Comparison of ENCODE assay signal across 8 cellular contexts in the genomic region with DNA sequence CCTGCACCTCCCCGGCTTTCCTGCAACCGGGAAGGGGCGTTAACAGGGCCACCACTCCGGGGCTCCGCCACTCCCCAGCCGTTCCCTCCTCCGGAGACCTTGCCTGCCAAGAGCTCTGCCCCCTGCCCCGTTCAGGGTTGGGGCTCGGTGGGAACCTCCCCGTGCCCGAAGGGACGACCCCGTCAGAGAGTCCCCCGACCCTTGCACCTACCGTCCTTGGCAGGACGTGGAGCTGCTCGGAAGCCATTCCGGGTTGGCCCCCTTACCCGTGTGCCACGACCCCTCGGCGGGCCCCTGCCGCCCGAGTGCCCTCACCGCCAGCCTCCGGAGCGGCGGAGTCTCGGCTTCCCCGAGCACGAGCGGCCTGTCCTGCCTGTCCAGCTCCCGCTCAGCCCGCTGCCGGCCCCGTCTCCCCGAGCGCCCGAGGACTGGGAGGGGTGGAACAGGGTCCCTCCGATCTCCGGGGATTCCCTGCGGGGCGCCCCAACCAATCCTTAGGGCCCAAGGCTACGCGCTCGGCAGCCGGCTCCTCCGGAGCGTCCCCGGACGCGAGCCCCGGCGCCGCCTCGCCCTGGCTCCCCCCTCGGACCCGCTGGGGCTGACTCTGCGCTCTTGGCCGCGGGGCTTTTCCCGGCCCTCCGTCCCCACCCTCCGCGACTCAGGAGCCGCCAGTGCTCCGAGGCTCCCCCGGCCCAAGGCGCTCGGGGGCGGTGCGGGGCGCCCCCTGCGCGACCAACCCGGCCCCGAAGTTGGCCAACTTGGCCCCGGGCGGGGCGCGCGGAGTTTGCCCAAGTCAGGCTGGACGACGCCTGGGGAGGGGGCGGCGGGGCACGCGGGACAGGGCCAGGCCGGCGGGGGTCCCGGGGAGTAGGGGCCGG. TPM values are rescaled to one million over a fixed set of nuclear protein-coding genes. Genes with fewer than 3 reads are reported as not detected.
DNase-seq lines count a peak whose midpoint lies in the region; ATAC-seq and TF ChIP-seq lines count a peak whose summit lies in the region.
"Had no signal": no experiment of that assay in that cellular context is flagged by ENCODE, and none has a peak within 500 bp of the region (broad histone marks: within the 10 kb centered on the region; RNA-seq: fewer than 3 reads in every experiment).

No MANE protein-coding gene starts in this region.

- no peak for TF ChIP-seq EP300 in suprapubic skin (IDR thresholded peaks at IDR 0.05)

- no peaks in the 10 kb centered on the region for H3K36me3 Mint-ChIP-seq in activated naive CD4-positive, alpha-beta T cell treated with anti-CD3 and anti-CD28 coated beads, Interleukin-2, amount 10 ng/mL, durations not matched to agents 7 days and 5 days
- H3K36me3 Mint-ChIP-seq in immature natural killer cell = no peaks in the 10 kb centered on the region

- no peak; the same call in 1 of the 2 replicates for TF ChIP-seq CTCF in HEK293 (tag by site-specific recombination; IDR thresholded peaks at IDR 0.05)
- TF ChIP-seq CTCF in choroid plexus epithelial cell (conservative IDR thresholded peaks at IDR 0.05; ENCODE audit: low read depth, low read length) = no peak
- TF ChIP-seq CTCF in left lung (IDR thresholded peaks at IDR 0.05) = no peak
- no peak for TF ChIP-seq CTCF in suprapubic skin (IDR thresholded peaks at IDR 0.05)

- no peak for TF ChIP-seq POLR2A in suprapubic skin (IDR thresholded peaks at IDR 0.05)

- CTCF ChIA-PET in HEK293 (lab: Yijun Ruan, JAX) = interaction anchor here (0.6 to 1.6 kb wide), 5 partner anchors 12 to 275 kb away, joined by 3 to 6 read pairs (median 3); no protein-coding TSS in a partner anchor
- CTCF ChIA-PET in activated naive CD4-positive, alpha-beta T cell treated with anti-CD3 and anti-CD28 coated beads, Interleukin-2, amount 10 ng/mL, durations not matched to agents 7 days and 5 days (lab: Charles Lee) = no interaction called here

- peak; percentile 26 for ATAC-seq in left lung
- ATAC-seq in HG03135 (IDR thresholded peaks at IDR 0.05; ENCODE audit: unreplicated experiment) = no peak

- H3K4me1 ChIP-seq in HEK293 (ENCODE audit: control insufficient read depth, insufficient read depth, low read length) (no peaks in the 10 kb centered on the region; the same call in 1 of the 2 replicates), left lung (peaks cover 0 to 26% of the 10 kb centered on the region in 2 donors), suprapubic skin (peaks cover 38% of the 10 kb centered on the region)

- H3K9me3 ChIP-seq in HEK293 (ENCODE audit: control insufficient read depth, insufficient read depth, low read depth, low read length) (no peaks in the 10 kb centered on the region), left lung (no peaks in the 10 kb centered on the region), suprapubic skin (no peaks in the 10 kb centered on the region)

- H3K4me3 ChIP-seq in HEK293 (ENCODE audit: low read depth, low read length) (peak overlapping the region; percentile 41), choroid plexus epithelial cell (ENCODE audit: low read depth, low read length) (peak overlapping the region; percentile 81), left lung (peak overlapping the region; percentile 39 to 58), suprapubic skin (peak overlapping the region; percentile 74)

- POLR2A ChIA-PET in HEK293 (lab: Yijun Ruan, JAX) = interaction anchor here (0.5 kb wide), 1 partner anchor 627 kb away, joined by 5 read pairs; no protein-coding TSS in a partner anchor

- under 1% methylated on average over 22 of the region's 92 CpGs for WGBS in suprapubic skin

- peaks cover 8 to 100% of the 10 kb centered on the region in 2 donors for H3K27me3 ChIP-seq in left lung
- peaks cover 57% of the 10 kb centered on the region for H3K27me3 ChIP-seq in suprapubic skin

- H3K9me3 Mint-ChIP-seq in activated naive CD4-positive, alpha-beta T cell treated with anti-CD3 and anti-CD28 coated beads, Interleukin-2, amount 10 ng/mL, durations not matched to agents 7 days and 5 days = no peaks in the 10 kb centered on the region
- peaks cover 0 to 4% (median 0%) of the 10 kb centered on the region in 6 donors for H3K9me3 Mint-ChIP-seq in immature natural killer cell

- H3K36me3 ChIP-seq in HEK293 (ENCODE audit: control insufficient read depth in 2 of 2, insufficient read depth in 1 of 2, low read length in 2 of 2) (no peaks in the 10 kb centered on the region), left lung (no peaks in the 10 kb centered on the region), suprapubic skin (no peaks in the 10 kb centered on the region)

- H3K4me3 Mint-ChIP-seq in activated naive CD4-positive, alpha-beta T cell treated with anti-CD3 and anti-CD28 coated beads, Interleukin-2, amount 10 ng/mL, durations not matched to agents 7 days and 5 days = no peak overlapping the region
- H3K4me3 Mint-ChIP-seq in immature natural killer cell = no peak overlapping the region

- H3K27me3 Mint-ChIP-seq in activated naive CD4-positive, alpha-beta T cell treated with anti-CD3 and anti-CD28 coated beads, Interleukin-2, amount 10 ng/mL, durations not matched to agents 7 days and 5 days = peaks cover 82% of the 10 kb centered on the region
- H3K27me3 Mint-ChIP-seq in immature natural killer cell (ENCODE audit: low read depth in 3 of 3) = peaks cover 14 to 31% (median 20%) of the 10 kb centered on the region in 3 donors

- DNase-seq in choroid plexus epithelial cell (ENCODE audit: low read depth) (peak; percentile 33), left lung (peak in 1 of 2 donors; percentile 80), suprapubic skin (ENCODE audit: low spot score in 2 of 2) (no peak), immature natural killer cell (no peak)
- no peak for DNase-seq in activated naive CD4-positive, alpha-beta T cell treated with anti-CD3 and anti-CD28 coated beads, Interleukin-2, amount 10 ng/mL, durations not matched to agents 7 days and 5 days
- DNase-seq: stimulated activated CD4-positive, alpha-beta T cell treated with anti-CD3 and anti-CD28 coated beads, Interleukin-4, amount 100 ng/mL, for 4 hours had no signal

- no peak overlapping the region for H3K27ac Mint-ChIP-seq in activated naive CD4-positive, alpha-beta T cell treated with anti-CD3 and anti-CD28 coated beads, Interleukin-2, amount 10 ng/mL, durations not matched to agents 7 days and 5 days
- no peak overlapping the region for H3K27ac Mint-ChIP-seq in immature natural killer cell

- intact Hi-C loops in left lung (cut with DNase I) = no loop called here

- peaks cover 9% of the 10 kb centered on the region for H3K4me1 Mint-ChIP-seq in activated naive CD4-positive, alpha-beta T cell treated with anti-CD3 and anti-CD28 coated beads, Interleukin-2, amount 10 ng/mL, durations not matched to agents 7 days and 5 days
- peaks cover 6 to 7% of the 10 kb centered on the region in 2 donors for H3K4me1 Mint-ChIP-seq in immature natural killer cell

- H3K27ac ChIP-seq in HEK293 (ENCODE audit: extremely low read depth, low read depth, low read length) (peak overlapping the region; percentile 37; the same call in 1 of the 2 replicates), left lung (peak overlapping the region; percentile 44 to 64), suprapubic skin (peak overlapping the region; percentile 75)

TF ChIP-seq in HEK293, 187 proteins besides CTCF, POLR2A, EP300 and RAD21 (continues in another document):
- TF ChIP-seq ZNF366 (tag by site-specific recombination; conservative IDR thresholded peaks at IDR 0.05) (no peak), ZNF654 (tag by site-specific recombination; IDR thresholded peaks at IDR 0.05; ENCODE audit: low read depth) (no peak), ZBTB20 (tag by site-specific recombination; IDR thresholded peaks at IDR 0.05) (peak; percentile 96), PRDM1 (tag by site-specific recombination; IDR thresholded peaks at IDR 0.05) (no peak), SP7 (tag by site-specific recombination; IDR thresholded peaks at IDR 0.05) (0 out of 2 replicates have a peak, but pooled peaks have one; percentile 23)
- TF ChIP-seq, protein P1, sequence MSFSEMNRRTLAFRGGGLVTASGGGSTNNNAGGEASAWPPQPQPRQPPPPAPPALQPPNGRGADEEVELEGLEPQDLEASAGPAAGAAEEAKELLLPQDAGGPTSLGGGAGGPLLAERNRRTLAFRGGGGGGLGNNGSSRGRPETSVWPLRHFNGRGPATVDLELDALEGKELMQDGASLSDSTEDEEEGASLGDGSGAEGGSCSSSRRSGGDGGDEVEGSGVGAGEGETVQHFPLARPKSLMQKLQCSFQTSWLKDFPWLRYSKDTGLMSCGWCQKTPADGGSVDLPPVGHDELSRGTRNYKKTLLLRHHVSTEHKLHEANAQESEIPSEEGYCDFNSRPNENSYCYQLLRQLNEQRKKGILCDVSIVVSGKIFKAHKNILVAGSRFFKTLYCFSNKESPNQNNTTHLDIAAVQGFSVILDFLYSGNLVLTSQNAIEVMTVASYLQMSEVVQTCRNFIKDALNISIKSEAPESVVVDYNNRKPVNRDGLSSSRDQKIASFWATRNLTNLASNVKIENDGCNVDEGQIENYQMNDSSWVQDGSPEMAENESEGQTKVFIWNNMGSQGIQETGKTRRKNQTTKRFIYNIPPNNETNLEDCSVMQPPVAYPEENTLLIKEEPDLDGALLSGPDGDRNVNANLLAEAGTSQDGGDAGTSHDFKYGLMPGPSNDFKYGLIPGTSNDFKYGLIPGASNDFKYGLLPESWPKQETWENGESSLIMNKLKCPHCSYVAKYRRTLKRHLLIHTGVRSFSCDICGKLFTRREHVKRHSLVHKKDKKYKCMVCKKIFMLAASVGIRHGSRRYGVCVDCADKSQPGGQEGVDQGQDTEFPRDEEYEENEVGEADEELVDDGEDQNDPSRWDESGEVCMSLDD (tag by site-specific recombination; IDR thresholded peaks at IDR 0.05) = peak; percentile 35; the same call in 1 of the 2 replicates

RNA-seq across cellular contexts. Expression of a gene that starts 0.7 kb away (rescaled TPM):
- total RNA-seq in left lung (10 to 100 TPM; 51.6 to 68.2 TPM), suprapubic skin (1 to 10 TPM; 3.1 to 5.5 (median 4.3) TPM)
- under 1 TPM in 1 of 3 donors, not detected in 2; 0.03 TPM for polyA plus RNA-seq in immature natural killer cell

Comparison
In these comparisons a context has a peak if more than half of its experiments do, and no peak if none do; other contexts are left out.
1. RNA of a gene that starts 0.7 kb away (total RNA-seq): 51.6 to 68.2 TPM in left lung; 3.1 to 5.5 TPM in suprapubic skin; every median in the first group is over 4 times any median in the second.
2. Peak in every context shown above with its lines, with median percentiles within 50 percentile points of each other: H3K27ac ChIP-seq and H3K4me3 ChIP-seq.